8 cellular contexts compared by ENCODE assay signal in genomic region chr13:67224148-67224846, GRCh38. TPM values are rescaled to one million over a fixed set of nuclear protein-coding genes. Genes with fewer than 3 reads are reported as not detected.
A peak's percentile ranks its signal among the peaks of the same experiment; 100 is the strongest.
DNase-seq lines count a peak whose midpoint lies in the region; ATAC-seq and TF ChIP-seq lines count a peak whose summit lies in the region.

No MANE protein-coding gene starts in this region.

- H3K4me1 ChIP-seq in RWPE2 (ENCODE audit: insufficient read depth, poor library complexity, severe bottlenecking) (peaks cover 7% of the 10 kb centered on the region), right atrium auricular region (peaks cover 0 to 32% of the 10 kb centered on the region in 2 donors)

- ATAC-seq in GM21717 (IDR thresholded peaks at IDR 0.05; ENCODE audit: unreplicated experiment) (peak; percentile 60), RWPE2 (ENCODE audit: low read depth) (peak; percentile 71), HG02623 (IDR thresholded peaks at IDR 0.05; ENCODE audit: unreplicated experiment) (no peak)

- no peaks in the 10 kb centered on the region for H3K27me3 ChIP-seq in RWPE2 (ENCODE audit: insufficient read depth, poor library complexity, severe bottlenecking)
- H3K27me3 ChIP-seq in right atrium auricular region: no peaks in the 10 kb centered on the region

- no peaks in the 10 kb centered on the region for H3K36me3 ChIP-seq in RWPE2 (ENCODE audit: low read depth)
- H3K36me3 ChIP-seq in right atrium auricular region: no peaks in the 10 kb centered on the region

- no peak overlapping the region for H3K4me3 ChIP-seq in RWPE2 (ENCODE audit: severe bottlenecking)
- peak overlapping the region; percentile 29 to 38 for H3K4me3 ChIP-seq in right atrium auricular region

- H3K27ac ChIP-seq in RWPE2 (ENCODE audit: poor library complexity, severe bottlenecking) (no peak overlapping the region), angular gyrus (ENCODE audit: low read depth, low read length) (peak overlapping the region; percentile 40), right atrium auricular region (peak overlapping the region in 1 of 2 donors; percentile 33)

- DNase-seq in DMS153 (lab: John Stamatoyannopoulos, UW): peak; percentile 60
- DNase-seq in M059J (ENCODE audit: low read depth): peak; percentile 13
- DNase-seq in RWPE2 (ENCODE audit: low spot score): peak; percentile 69
- DNase-seq in right atrium auricular region (ENCODE audit: low spot score): peak; percentile 90
- DNase-seq in retina: peak; percentile 77

- H3K9me3 ChIP-seq in RWPE2 (ENCODE audit: severe bottlenecking) (no peaks in the 10 kb centered on the region), right atrium auricular region (no peaks in the 10 kb centered on the region)

- peak; percentile 90 for TF ChIP-seq CTCF in RWPE2 (IDR thresholded peaks at IDR 0.05; ENCODE audit: poor library complexity, severe bottlenecking)
- TF ChIP-seq CTCF in right atrium auricular region (IDR thresholded peaks at IDR 0.05): peak; percentile 37 to 83

RNA-seq across cellular contexts. Expression of gene PCDH9, which starts 5.8 kb away (rescaled TPM):
- 0.05 TPM in 1 of 2 replicates, not detected in the other for total RNA-seq in M059J (2014; rRNA removed; shearing (Covaris generic))
- 10 to 100 TPM; 19.4 to 28.7 TPM for total RNA-seq in right atrium auricular region

Comparison
In these comparisons a context has a peak if more than half of its experiments do, and no peak if none do; other contexts are left out.
1. DNase-seq: peak in every context shown above with its lines; median percentile 90 in right atrium auricular region; 77 in retina; 69 in RWPE2; 60 in DMS153; 13 in M059J.
2. RNA of gene PCDH9, which starts 5.8 kb away (total RNA-seq): 19.4 to 28.7 TPM in right atrium auricular region; 0.05 TPM in M059J; every median in the first group is over 10 times any median in the second.